ENCODE assay signal across 1 cellular context in genomic region chr2:46315103-46315890, GRCh38.
TF ChIP-seq lines count a peak whose summit lies in the region.

No MANE protein-coding gene starts in this region.

TF ChIP-seq in HepG2, 621 proteins besides CTCF, POLR2A, EP300 and RAD21 (continued from another document and continues in another):
- TF ChIP-seq DNMT1 (CRISPR knock-in tag; IDR thresholded peaks at IDR 0.05) (0 out of 2 replicates have a peak, but pooled peaks have one; percentile 39), BRCA1 (CRISPR knock-in tag; IDR thresholded peaks at IDR 0.05) (peak; percentile 70; the same call in 1 of the 2 replicates), ATF7-NPFF (CRISPR knock-in tag; IDR thresholded peaks at IDR 0.05; ENCODE audit: low read depth) (peak; percentile 71; the same call in 1 of the 2 replicates), ZNF691 (CRISPR knock-in tag; IDR thresholded peaks at IDR 0.05; ENCODE audit: borderline replicate concordance, low read depth) (peak; percentile 89), MIER2 (CRISPR knock-in tag; IDR thresholded peaks at IDR 0.05) (peak; percentile 84), BORCS8-MEF2B (CRISPR knock-in tag; IDR thresholded peaks at IDR 0.05) (peak; percentile 82; the same call in 1 of the 2 replicates), TAF15 (IDR thresholded peaks at IDR 0.05; ENCODE audit: low read depth, low read length, poor library complexity, severe bottlenecking) (no peak), ATF2 (CRISPR knock-in tag; IDR thresholded peaks at IDR 0.05) (peak; percentile 89), DBP (CRISPR knock-in tag; IDR thresholded peaks at IDR 0.05; ENCODE audit: not compliant biosample characterization) (peak; percentile 51), MBD4 (IDR thresholded peaks at IDR 0.05; ENCODE audit: borderline replicate concordance, low read length) (no peak), ZNF687 (CRISPR knock-in tag; IDR thresholded peaks at IDR 0.05) (peak; percentile 99), GLMP (CRISPR knock-in tag; IDR thresholded peaks at IDR 0.05; ENCODE audit: borderline replicate concordance) (no peak), ZBTB33 (CRISPR knock-in tag; IDR thresholded peaks at IDR 0.05) (0 out of 2 replicates have a peak, but pooled peaks have one; percentile 48), XRCC5 (optimal IDR thresholded peaks at IDR 0.05; ENCODE audit: low read length) (peak; percentile 90), PCBP2 (optimal IDR thresholded peaks at IDR 0.05; ENCODE audit: low read depth, low read length, poor library complexity, severe bottlenecking) (no peak), SRSF1 (optimal IDR thresholded peaks at IDR 0.05; ENCODE audit: low read depth, low read length) (no peak), SP5 (CRISPR knock-in tag; IDR thresholded peaks at IDR 0.05; ENCODE audit: borderline replicate concordance, low read depth) (0 out of 2 replicates have a peak, but pooled peaks have one; percentile 57), KDM1A (CRISPR knock-in tag; IDR thresholded peaks at IDR 0.05) (peak; percentile 44; the same call in 1 of the 2 replicates), TCF7 (IDR thresholded peaks at IDR 0.05; ENCODE audit: low read depth) (peak; percentile 50; the same call in 1 of the 2 replicates), DDIT3 (CRISPR knock-in tag; IDR thresholded peaks at IDR 0.05) (no peak), AHR (CRISPR knock-in tag; IDR thresholded peaks at IDR 0.05) (peak; percentile 78; the same call in 1 of the 2 replicates), FOXO1 (CRISPR knock-in tag; IDR thresholded peaks at IDR 0.05) (peak; percentile 67; the same call in 1 of the 2 replicates), PHF20 (CRISPR knock-in tag; IDR thresholded peaks at IDR 0.05) (peak; percentile 24; the same call in 1 of the 2 replicates), THAP11 (CRISPR knock-in tag; IDR thresholded peaks at IDR 0.05) (peak; percentile 83), NONO (IDR thresholded peaks at IDR 0.05) (no peak), NONO (CRISPR knock-in tag; conservative IDR thresholded peaks at IDR 0.05) (peak; percentile 88), KLF13 (CRISPR knock-in tag; IDR thresholded peaks at IDR 0.05) (0 out of 2 replicates have a peak, but pooled peaks have one; percentile 31), CREM (IDR thresholded peaks at IDR 0.05) (peak; percentile 79), CREM (CRISPR knock-in tag; IDR thresholded peaks at IDR 0.05) (no peak), ZNF44 (CRISPR knock-in tag; IDR thresholded peaks at IDR 0.05) (no peak), KLF6 (CRISPR knock-in tag; IDR thresholded peaks at IDR 0.05) (no peak), GRHL1 (CRISPR knock-in tag; conservative IDR thresholded peaks at IDR 0.05) (no peak), SSRP1 (CRISPR knock-in tag; IDR thresholded peaks at IDR 0.05) (peak; percentile 64; the same call in 1 of the 2 replicates), ZNF17 (CRISPR knock-in tag; IDR thresholded peaks at IDR 0.05) (no peak), ZBTB1 (CRISPR knock-in tag; IDR thresholded peaks at IDR 0.05; ENCODE audit: borderline replicate concordance) (no peak), ZNF850 (CRISPR knock-in tag; conservative IDR thresholded peaks at IDR 0.05) (no peak), RERE (CRISPR knock-in tag; IDR thresholded peaks at IDR 0.05; ENCODE audit: low read depth) (peak; percentile 57), NCOA2 (CRISPR knock-in tag; IDR thresholded peaks at IDR 0.05) (peak; percentile 89), ZKSCAN1 (IDR thresholded peaks at IDR 0.05; ENCODE audit: low read length) (no peak), RCOR2 (CRISPR knock-in tag; IDR thresholded peaks at IDR 0.05) (peak; percentile 96), REXO4 (CRISPR knock-in tag; IDR thresholded peaks at IDR 0.05; ENCODE audit: borderline replicate concordance) (no peak), FUBP1 (CRISPR knock-in tag; IDR thresholded peaks at IDR 0.05; ENCODE audit: borderline replicate concordance) (no peak), MAFF (IDR thresholded peaks at IDR 0.05; ENCODE audit: low read depth, low read length) (no peak; the same call in 1 of the 2 replicates), ZNF317 (CRISPR knock-in tag; IDR thresholded peaks at IDR 0.05) (peak; percentile 84)
